ENCODE assay signal across 8 cellular contexts in the genomic region with DNA sequence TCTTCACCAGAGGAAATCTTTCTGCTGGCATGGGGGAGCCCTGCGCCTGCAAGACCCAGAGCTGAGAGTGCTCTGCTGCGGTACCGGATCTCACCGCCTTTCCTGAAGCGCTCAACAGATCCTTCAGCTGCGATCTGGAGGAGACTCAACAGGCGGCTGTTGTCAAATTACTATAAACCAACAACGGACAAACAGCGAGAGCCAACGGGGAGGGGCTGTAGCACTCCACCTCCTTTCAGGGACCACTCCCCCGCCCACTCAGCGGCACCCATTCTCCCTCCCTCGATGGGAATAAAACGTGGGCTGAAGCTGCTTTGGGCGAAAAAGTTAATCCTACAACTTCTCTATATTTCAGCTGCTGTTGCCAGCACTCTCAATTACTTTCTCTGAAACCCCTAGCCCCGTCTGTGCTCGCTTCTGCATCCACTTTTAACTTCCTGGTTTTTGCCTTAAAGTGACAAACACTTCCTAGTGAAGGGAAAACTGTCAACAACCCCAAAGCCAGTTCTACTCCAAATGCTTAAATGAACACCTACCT. TPM values are rescaled to one million over a fixed set of nuclear protein-coding genes. Genes with fewer than 3 reads are reported as not detected.
DNase-seq lines count a peak whose midpoint lies in the region; ATAC-seq and TF ChIP-seq lines count a peak whose summit lies in the region.

A gene with protein sequence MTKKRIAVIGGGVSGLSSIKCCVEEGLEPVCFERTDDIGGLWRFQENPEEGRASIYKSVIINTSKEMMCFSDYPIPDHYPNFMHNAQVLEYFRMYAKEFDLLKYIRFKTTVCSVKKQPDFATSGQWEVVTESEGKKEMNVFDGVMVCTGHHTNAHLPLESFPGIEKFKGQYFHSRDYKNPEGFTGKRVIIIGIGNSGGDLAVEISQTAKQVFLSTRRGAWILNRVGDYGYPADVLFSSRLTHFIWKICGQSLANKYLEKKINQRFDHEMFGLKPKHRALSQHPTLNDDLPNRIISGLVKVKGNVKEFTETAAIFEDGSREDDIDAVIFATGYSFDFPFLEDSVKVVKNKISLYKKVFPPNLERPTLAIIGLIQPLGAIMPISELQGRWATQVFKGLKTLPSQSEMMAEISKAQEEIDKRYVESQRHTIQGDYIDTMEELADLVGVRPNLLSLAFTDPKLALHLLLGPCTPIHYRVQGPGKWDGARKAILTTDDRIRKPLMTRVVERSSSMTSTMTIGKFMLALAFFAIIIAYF (minus strand): TSS at position 147 of the 538 bp plus-strand sequence. CDS start 310 bp downstream, outside the sequence.

- POLR2A ChIA-PET in OCI-LY7 (lab: Charles Lee), result interaction anchor here (0.8 kb wide), 1 partner anchor 24 kb away, joined by 4 read pairs; no protein-coding TSS in a partner anchor

- intact Hi-C loops in OCI-LY7 (cut with micrococcal nuclease; ENCODE audit: unreplicated experiment), result no loop called here
- intact Hi-C loops in testis (cut with DNase I; ENCODE audit: low total_unique reads), result loop anchor here (5.0 kb wide), 1 partner anchor 53 kb away; a partner anchor contains a TSS

- TF ChIP-seq CTCF in OCI-LY7 (conservative IDR thresholded peaks at IDR 0.05; ENCODE audit: low read length), result peak; percentile 22; the same call in 1 of the 2 replicates
- peak in 1 of 3 experiments; percentile 31 for TF ChIP-seq CTCF in testis (IDR thresholded peaks at IDR 0.05)

- no peaks in the 10 kb centered on the region for H3K9me2 ChIP-seq in OCI-LY7 (ENCODE audit: insufficient read depth, low read length)

- H3K79me2 ChIP-seq in OCI-LY7 (ENCODE audit: insufficient read depth, low read depth, low read length), result no peaks in the 10 kb centered on the region

- peak within 1 kb of the TSS; percentile 76 for H3K4me2 ChIP-seq in OCI-LY7 (ENCODE audit: low read length)

- BruUV-seq in OCI-LY7 (replicated peaks; lab: Mats Ljungman, UMichigan), result no TSS peak

- CTCF ChIA-PET in OCI-LY7 (lab: Charles Lee; ENCODE audit: unreplicated experiment), result no interaction called here

- H3K27ac ChIP-seq in OCI-LY7 (ENCODE audit: low read depth, low read length, poor library complexity, severe bottlenecking) (peak within 1 kb of the TSS; percentile 43), testis (peak within 1 kb of the TSS; percentile 76 to 86)

- DNase-seq in NCI-H1436 (lab: John Stamatoyannopoulos, UW) (peak; percentile 47), NCI-H1436 treated with DMSO at 0.1 percent for 48 hours (lab: John Stamatoyannopoulos, UW) (no peak), OCI-LY7 (ENCODE audit: low spot score) (peak; percentile 66), foreskin melanocyte (peak; percentile 70), testis (peak; percentile 87)
- peak; percentile 20 for DNase-seq in activated gamma-delta T cell treated with anti-CD3 and anti-CD28 coated beads, Interleukin-2, amount 50 U/mL, for 16 hours (ENCODE audit: low read depth)

- H3K4me1 ChIP-seq in OCI-LY7 (ENCODE audit: insufficient read depth, low read length, poor library complexity, severe bottlenecking), result peaks cover 9% of the 10 kb centered on the region
- no peaks in the 10 kb centered on the region for H3K4me1 ChIP-seq in neuron (ENCODE audit: insufficient read depth, low read length)
- H3K4me1 ChIP-seq in testis, result peaks cover 5% of the 10 kb centered on the region

- no peak for TF ChIP-seq POLR2A in testis (IDR thresholded peaks at IDR 0.05)

- H3K4me3 ChIP-seq in OCI-LY7 (ENCODE audit: low read depth, low read length, poor library complexity, severe bottlenecking) (peak within 1 kb of the TSS; percentile 66), neuron (ENCODE audit: low read length) (peak within 1 kb of the TSS; percentile 29), testis (peak within 1 kb of the TSS; percentile 59 to 72)

- H2AFZ ChIP-seq in OCI-LY7 (ENCODE audit: low read length), result peak within 1 kb of the TSS; percentile 99
- no peak within 1 kb of the TSS for H2AFZ ChIP-seq in neuron (ENCODE audit: low read depth, low read length)

- peak; percentile 74 for ATAC-seq in HG03103 (IDR thresholded peaks at IDR 0.05; ENCODE audit: low read depth, unreplicated experiment)

- H3K9me3 ChIP-seq in OCI-LY7 (ENCODE audit: low read length), result no peaks in the 10 kb centered on the region
- H3K9me3 ChIP-seq in neuron (ENCODE audit: low read length), result no peaks in the 10 kb centered on the region
- no peaks in the 10 kb centered on the region for H3K9me3 ChIP-seq in testis

- no peaks in the 10 kb centered on the region for H3K27me3 ChIP-seq in neuron (ENCODE audit: insufficient read depth, low read length)
- no peaks in the 10 kb centered on the region for H3K27me3 ChIP-seq in testis

- H4K20me1 ChIP-seq in OCI-LY7 (ENCODE audit: insufficient read depth, low read length), result no peaks in the 10 kb centered on the region

- H3K36me3 ChIP-seq in OCI-LY7 (ENCODE audit: insufficient read depth, low read length) (no peaks in the 10 kb centered on the region), neuron (ENCODE audit: insufficient read depth, low read length) (no peaks in the 10 kb centered on the region), testis (ENCODE audit: low read depth, missing control alignments) (no peaks in the 10 kb centered on the region)

- 0% methylated on average over 17 of the region's 17 CpGs for WGBS in testis, 2 donors

RNA-seq across cellular contexts. Expression of the gene that starts here (rescaled TPM):
- 2.2 and 3.9 TPM in 2 replicates for total RNA-seq in OCI-LY7 (2014; rRNA removed; shearing (Covaris generic))
- total RNA-seq in OCI-LY7 (2022) (1.7 and 2.9 TPM in 2 replicates), testis (1 to 10 TPM; 6.4 to 9.8 TPM)
- 11.0 TPM for polyA plus RNA-seq in testis (ENCODE audit: insufficient read depth, low read depth, low replicate concordance)
